1 cellular context compared by ENCODE assay signal in the genomic region with DNA sequence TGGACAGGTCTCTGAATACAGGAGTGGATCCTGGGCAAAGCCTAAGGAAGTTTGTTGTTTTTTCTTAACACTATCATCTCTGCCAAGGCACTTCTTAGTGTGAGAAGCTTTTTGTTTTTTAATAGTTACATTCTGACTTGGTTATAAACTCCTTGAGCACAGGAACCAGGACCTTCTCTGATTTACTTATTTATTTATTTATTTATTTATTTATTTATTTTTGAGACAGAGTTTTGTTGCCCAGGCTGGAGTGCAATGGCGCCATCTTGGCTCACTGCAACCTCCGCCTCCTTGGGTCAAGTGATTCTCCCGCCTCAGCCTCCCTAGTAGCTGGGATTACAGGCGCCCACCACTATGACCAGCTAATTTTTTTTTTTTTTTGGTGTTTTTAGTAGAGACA.
TF ChIP-seq lines count a peak whose summit lies in the region.

No MANE protein-coding gene starts in this region.

TF ChIP-seq in IMR-90, 13 proteins besides CTCF, POLR2A, EP300 and RAD21:
- TF ChIP-seq NFE2L2 (IDR thresholded peaks at IDR 0.05; ENCODE audit: low read depth, low read length) (no peak), CEBPB (IDR thresholded peaks at IDR 0.05; ENCODE audit: low read depth, low read length) (no peak), RCOR1 (IDR thresholded peaks at IDR 0.05; ENCODE audit: insufficient replicate concordance, low read length) (no peak), MAZ (IDR thresholded peaks at IDR 0.05; ENCODE audit: borderline replicate concordance, low read depth, low read length) (no peak), CHD1 (IDR thresholded peaks at IDR 0.05; ENCODE audit: low read depth, low read length) (no peak), FOS (IDR thresholded peaks at IDR 0.05; ENCODE audit: low read depth, low read length) (no peak), MXI1 (IDR thresholded peaks at IDR 0.05; ENCODE audit: borderline replicate concordance, low read depth, low read length) (no peak), MAFK (IDR thresholded peaks at IDR 0.05; ENCODE audit: low read depth, low read length) (no peak), BHLHE40 (IDR thresholded peaks at IDR 0.05; ENCODE audit: low read depth, low read length) (no peak), RFX5 (IDR thresholded peaks at IDR 0.05; ENCODE audit: low read depth, low read length) (no peak), SMC3 (IDR thresholded peaks at IDR 0.05; ENCODE audit: low read depth, low read length) (no peak)
- TF ChIP-seq, protein P1, sequence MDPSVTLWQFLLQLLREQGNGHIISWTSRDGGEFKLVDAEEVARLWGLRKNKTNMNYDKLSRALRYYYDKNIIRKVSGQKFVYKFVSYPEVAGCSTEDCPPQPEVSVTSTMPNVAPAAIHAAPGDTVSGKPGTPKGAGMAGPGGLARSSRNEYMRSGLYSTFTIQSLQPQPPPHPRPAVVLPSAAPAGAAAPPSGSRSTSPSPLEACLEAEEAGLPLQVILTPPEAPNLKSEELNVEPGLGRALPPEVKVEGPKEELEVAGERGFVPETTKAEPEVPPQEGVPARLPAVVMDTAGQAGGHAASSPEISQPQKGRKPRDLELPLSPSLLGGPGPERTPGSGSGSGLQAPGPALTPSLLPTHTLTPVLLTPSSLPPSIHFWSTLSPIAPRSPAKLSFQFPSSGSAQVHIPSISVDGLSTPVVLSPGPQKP (IDR thresholded peaks at IDR 0.05; ENCODE audit: borderline replicate concordance, low read depth, low read length), result no peak
- TF ChIP-seq, protein P2, sequence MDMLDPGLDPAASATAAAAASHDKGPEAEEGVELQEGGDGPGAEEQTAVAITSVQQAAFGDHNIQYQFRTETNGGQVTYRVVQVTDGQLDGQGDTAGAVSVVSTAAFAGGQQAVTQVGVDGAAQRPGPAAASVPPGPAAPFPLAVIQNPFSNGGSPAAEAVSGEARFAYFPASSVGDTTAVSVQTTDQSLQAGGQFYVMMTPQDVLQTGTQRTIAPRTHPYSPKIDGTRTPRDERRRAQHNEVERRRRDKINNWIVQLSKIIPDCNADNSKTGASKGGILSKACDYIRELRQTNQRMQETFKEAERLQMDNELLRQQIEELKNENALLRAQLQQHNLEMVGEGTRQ (IDR thresholded peaks at IDR 0.05; ENCODE audit: low read depth, low read length), result no peak
TF ChIP-seq in IMR-90: peak in this region for 0.
